Comparison of ENCODE assay signal across 21 cellular contexts in the genomic region with DNA sequence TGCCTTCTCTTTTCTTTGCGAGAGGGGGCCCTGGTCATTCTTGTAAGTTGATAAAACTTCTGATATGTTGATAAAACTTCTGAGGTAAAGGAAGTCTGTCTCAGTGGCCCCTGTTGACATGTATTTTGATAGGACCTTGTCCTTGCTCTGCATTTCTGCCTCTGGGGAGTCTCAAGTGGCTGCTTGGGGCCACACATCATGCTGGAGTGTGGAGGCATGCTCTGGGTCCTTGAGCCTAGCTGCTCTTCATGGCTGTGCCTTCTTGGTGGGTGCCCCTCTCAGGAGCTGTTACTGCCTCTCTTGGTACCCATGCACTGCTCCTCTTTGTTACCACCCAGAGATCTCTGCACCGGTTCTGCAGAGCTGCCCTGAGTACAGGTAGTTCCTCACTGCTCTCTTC. TPM values are rescaled to one million over a fixed set of nuclear protein-coding genes. Genes with fewer than 3 reads are reported as not detected.
DNase-seq lines count a peak whose midpoint lies in the region; ATAC-seq and TF ChIP-seq lines count a peak whose summit lies in the region.
"Had no signal": no experiment of that assay in that cellular context is flagged by ENCODE, and none has a peak within 500 bp of the region (broad histone marks: within the 10 kb centered on the region; RNA-seq: fewer than 3 reads in every experiment).

No MANE protein-coding gene starts in this region.

- H3K27me3 Mint-ChIP-seq in glutamatergic neuron (ENCODE audit: unreplicated experiment): peaks cover 2% of the 10 kb centered on the region
- H3K27me3 Mint-ChIP-seq: activated CD4-positive, alpha-beta memory T cell treated with anti-CD3 and anti-CD28 coated beads, Interleukin-2, amount 10 ng/mL, durations not matched to agents 7 days and 5 days; activated naive CD8-positive, alpha-beta T cell; stimulated activated naive B cell treated with anti-CD40 and anti-IgM and Interleukin-4, amounts not matched to agents 10 μg/mL and 1 μg/mL and 100 μg/mL, for 72 hours had no signal

- no peak overlapping the region for H3K4me2 ChIP-seq in Karpas-422 (ENCODE audit: low read depth, low read length, poor library complexity, severe bottlenecking)

- no peaks in the 10 kb centered on the region for H3K9me3 ChIP-seq in Karpas-422 (ENCODE audit: low read length)
- H3K9me3 ChIP-seq: pancreas had no signal

- TF ChIP-seq CTCF in glutamatergic neuron (IDR thresholded peaks at IDR 0.05; ENCODE audit: partially characterized antibody, unreplicated experiment): no peak

- H3K9me3 Mint-ChIP-seq in glutamatergic neuron (ENCODE audit: unreplicated experiment): peaks cover 4% of the 10 kb centered on the region
- H3K9me3 Mint-ChIP-seq: activated CD4-positive, alpha-beta memory T cell treated with anti-CD3 and anti-CD28 coated beads, Interleukin-2, amount 10 ng/mL, durations not matched to agents 7 days and 5 days; nephron had no signal

- H4K20me1 ChIP-seq in Karpas-422 (ENCODE audit: insufficient read depth, low read depth, low read length): peaks cover 35% of the 10 kb centered on the region

- H2AFZ ChIP-seq in Karpas-422 (ENCODE audit: low read length): no peak overlapping the region

- H3K9ac ChIP-seq in Karpas-422 (ENCODE audit: low read length): no peak overlapping the region

- H3K9me2 ChIP-seq in Karpas-422 (replicated peaks; ENCODE audit: insufficient read depth, low read length): no peaks in the 10 kb centered on the region

- H3K4me3 ChIP-seq in Karpas-422 (ENCODE audit: low read length): no peak overlapping the region
- H3K4me3 ChIP-seq: pancreas had no signal

- no peak for ATAC-seq in GM19328 (IDR thresholded peaks at IDR 0.05; ENCODE audit: unreplicated experiment)
- ATAC-seq: left cardiac atrium; pancreas; stimulated activated naive B cell treated with anti-CD40 and anti-IgM and Interleukin-4, amounts not matched to agents 10 μg/mL and 1 μg/mL and 100 μg/mL, for 72 hours had no signal

- no peak overlapping the region for H3K4me3 Mint-ChIP-seq in glutamatergic neuron (ENCODE audit: unreplicated experiment)
- H3K4me3 Mint-ChIP-seq: activated CD4-positive, alpha-beta memory T cell treated with anti-CD3 and anti-CD28 coated beads, Interleukin-2, amount 10 ng/mL, durations not matched to agents 7 days and 5 days; activated naive CD8-positive, alpha-beta T cell; nephron; stimulated activated naive B cell treated with anti-CD40 and anti-IgM and Interleukin-4, amounts not matched to agents 10 μg/mL and 1 μg/mL and 100 μg/mL, for 72 hours had no signal

- no peaks in the 10 kb centered on the region; the same call in 1 of the 2 replicates for H3K36me3 ChIP-seq in Karpas-422 (ENCODE audit: insufficient read depth, low read length)
- H3K36me3 ChIP-seq: pancreas had no signal

- H3K4me1 ChIP-seq in Karpas-422 (ENCODE audit: low read length): peaks cover 11% of the 10 kb centered on the region
- H3K4me1 ChIP-seq: pancreas had no signal

- H3K27ac ChIP-seq in Karpas-422 (ENCODE audit: low read length) (peak overlapping the region; percentile 8; the same call in 1 of the 2 replicates), caudate nucleus (ENCODE audit: low read depth, low read length) (no peak overlapping the region)
- H3K27ac ChIP-seq: epithelial cell of prostate, pancreas had no signal

- H3K27me3 ChIP-seq in Karpas-422 (ENCODE audit: low read length): no peaks in the 10 kb centered on the region
- H3K27me3 ChIP-seq: pancreas had no signal

- DNase-seq in activated effector memory CD4-positive, alpha-beta T cell treated with anti-CD3 and anti-CD28 coated beads, Interleukin-2, amount 50 U/mL, for 16 hours: peak; percentile 33
- DNase-seq in activated effector memory CD4-positive, alpha-beta T cell treated with Interleukin-2 at 50 U/mL for 16 hours: no peak
- DNase-seq in Karpas-422: no peak
- no peak for DNase-seq in glutamatergic neuron
- no peak for DNase-seq in COLO668 (lab: John Stamatoyannopoulos, UW; ENCODE audit: unreplicated experiment)
- no peak for DNase-seq in caudate nucleus (lab: John Stamatoyannopoulos, UW)
- DNase-seq: activated CD4-positive, alpha-beta memory T cell treated with anti-CD3 and anti-CD28 coated beads, Interleukin-2, amount 10 ng/mL, durations not matched to agents 7 days and 5 days; activated CD4-positive, CD25-positive, alpha-beta regulatory T cell treated with anti-CD3 and anti-CD28 coated beads, Interleukin-2, amount 50 U/mL, for 72 hours; COR-L47; HCEC 1CT; hypothalamus; left cardiac atrium; NCI-H2107; NCI-H748 treated with DMSO at 0.1 percent for 48 hours; small intestine; stimulated activated naive B cell treated with anti-CD40 and anti-IgM and Interleukin-4, amounts not matched to agents 10 μg/mL and 1 μg/mL and 100 μg/mL, for 72 hours had no signal

- H3K79me2 ChIP-seq in Karpas-422 (ENCODE audit: low read length): peaks cover 100% of the 10 kb centered on the region

- H3K27ac Mint-ChIP-seq in glutamatergic neuron (ENCODE audit: unreplicated experiment): peak overlapping the region; percentile 59
- H3K27ac Mint-ChIP-seq: activated CD4-positive, alpha-beta memory T cell treated with anti-CD3 and anti-CD28 coated beads, Interleukin-2, amount 10 ng/mL, durations not matched to agents 7 days and 5 days; activated naive CD8-positive, alpha-beta T cell had no signal

- peaks cover 25% of the 10 kb centered on the region for H3K4me1 Mint-ChIP-seq in glutamatergic neuron (ENCODE audit: low read depth, unreplicated experiment)

- H3K36me3 Mint-ChIP-seq in glutamatergic neuron (ENCODE audit: unreplicated experiment): no peaks in the 10 kb centered on the region

RNA-seq across cellular contexts. Expression of a gene that starts 14.2 kb away (rescaled TPM):
- 54.9 and 64.9 TPM in 2 replicates for total RNA-seq in Karpas-422 (2014; rRNA removed; shearing (Covaris generic); ENCODE audit: low replicate concordance)
- 138 TPM for total RNA-seq in glutamatergic neuron (ENCODE audit: unreplicated experiment)

RNA-seq across cellular contexts. Expression of a gene that starts 29.5 kb away (rescaled TPM):
- 25.2 and 75.1 TPM in 2 replicates for total RNA-seq in Karpas-422 (2014; rRNA removed; shearing (Covaris generic); ENCODE audit: low replicate concordance)
- total RNA-seq in glutamatergic neuron (ENCODE audit: unreplicated experiment): 48.5 TPM
